In genomic region chr11:13963169-13963948, GRCh38 we compare ENCODE assay signal across 8 cellular contexts. TPM values are rescaled to one million over a fixed set of nuclear protein-coding genes. Genes with fewer than 3 reads are reported as not detected.
DNase-seq lines count a peak whose midpoint lies in the region; ATAC-seq and TF ChIP-seq lines count a peak whose summit lies in the region.

No MANE protein-coding gene starts in this region.

- H3K4me1 Mint-ChIP-seq in activated T-cell treated with anti-CD3 and anti-CD28 coated beads, Interleukin-2, amount 50 U/mL, for 72 hours (ENCODE audit: low read depth) = peaks cover 11% of the 10 kb centered on the region

- peak overlapping the region; percentile 63 for H3K4me3 ChIP-seq in left ventricle myocardium inferior
- H3K4me3 ChIP-seq in sigmoid colon = peak overlapping the region; percentile 33 to 54 (median 50)
- no peak overlapping the region for H3K4me3 ChIP-seq in SJCRH30

- no peaks in the 10 kb centered on the region for H3K36me3 ChIP-seq in left ventricle myocardium inferior
- H3K36me3 ChIP-seq in sigmoid colon = no peaks in the 10 kb centered on the region
- no peaks in the 10 kb centered on the region for H3K36me3 ChIP-seq in SJCRH30

- H3K4me1 ChIP-seq in left ventricle myocardium inferior = peaks cover 28% of the 10 kb centered on the region
- H3K4me1 ChIP-seq in sigmoid colon = peaks cover 0 to 30% (median 27%) of the 10 kb centered on the region in 4 donors
- H3K4me1 ChIP-seq in SJCRH30 = no peaks in the 10 kb centered on the region

- TF ChIP-seq CTCF in GM20000 (IDR thresholded peaks at IDR 0.05; ENCODE audit: extremely low read depth, missing control alignments) (no peak), left ventricle myocardium inferior (IDR thresholded peaks at IDR 0.05; ENCODE audit: borderline replicate concordance) (no peak), sigmoid colon (IDR thresholded peaks at IDR 0.05) (no peak)

- H3K27me3 ChIP-seq in left ventricle myocardium inferior (ENCODE audit: low read depth) (peaks cover 100% of the 10 kb centered on the region), sigmoid colon (peaks cover 6 to 76% (median 34%) of the 10 kb centered on the region in 3 donors), SJCRH30 (peaks cover 16% of the 10 kb centered on the region)

- DNase-seq in GM20000 (ENCODE audit: low spot score) = peak; percentile 42
- peak; percentile 27 to 40 for DNase-seq in activated T-cell treated with anti-CD3 and anti-CD28 coated beads, Interleukin-2, amount 50 U/mL, for 72 hours
- peak; percentile 22 for DNase-seq in left ventricle myocardium inferior
- peak; percentile 72 for DNase-seq in sigmoid colon
- DNase-seq in effector CD8-positive, alpha-beta T cell (lab: John Stamatoyannopoulos, UW) = no peak
- DNase-seq in SJCRH30 = no peak
- no peak for DNase-seq in NCI-H774 (lab: John Stamatoyannopoulos, UW)

- H3K27ac Mint-ChIP-seq in activated T-cell treated with anti-CD3 and anti-CD28 coated beads, Interleukin-2, amount 50 U/mL, for 72 hours = no peak overlapping the region

- peak; percentile 59 to 64 for ATAC-seq in activated T-cell treated with anti-CD3 and anti-CD28 coated beads, Interleukin-2, amount 50 U/mL, for 72 hours (replicated peaks in 1 of 2)
- no peak for ATAC-seq in GM19452 (IDR thresholded peaks at IDR 0.05; ENCODE audit: unreplicated experiment)

- intact Hi-C loops in left ventricle myocardium inferior (cut with micrococcal nuclease) (no loop called here), sigmoid colon (cut with DNase I) (loop anchor here (5.0 kb wide), 1 partner anchor 69 kb away; no protein-coding TSS in a partner anchor)

- peak overlapping the region; percentile 65 to 78 for H3K4me3 Mint-ChIP-seq in activated T-cell treated with anti-CD3 and anti-CD28 coated beads, Interleukin-2, amount 50 U/mL, for 72 hours

- no peak for TF ChIP-seq POLR2A in sigmoid colon (IDR thresholded peaks at IDR 0.05)

- TF ChIP-seq EP300 in sigmoid colon (IDR thresholded peaks at IDR 0.05) = no peak

- WGBS in sigmoid colon, 2 donors = 0 to 1% methylated on average over 60 of the region's 60 CpGs

- H3K27ac ChIP-seq in left ventricle myocardium inferior (replicated peaks) (no peak overlapping the region), sigmoid colon (peak overlapping the region; percentile 32 to 69 (median 60)), SJCRH30 (no peak overlapping the region)

- H3K27me3 Mint-ChIP-seq in activated T-cell treated with anti-CD3 and anti-CD28 coated beads, Interleukin-2, amount 50 U/mL, for 72 hours (ENCODE audit: low read depth) = peaks cover 80% of the 10 kb centered on the region

- H3K9me3 Mint-ChIP-seq in activated T-cell treated with anti-CD3 and anti-CD28 coated beads, Interleukin-2, amount 50 U/mL, for 72 hours = no peaks in the 10 kb centered on the region

- H3K9me3 ChIP-seq in left ventricle myocardium inferior (replicated peaks) (no peaks in the 10 kb centered on the region), sigmoid colon (no peaks in the 10 kb centered on the region), SJCRH30 (replicated peaks) (no peaks in the 10 kb centered on the region)

- H3K36me3 Mint-ChIP-seq in activated T-cell treated with anti-CD3 and anti-CD28 coated beads, Interleukin-2, amount 50 U/mL, for 72 hours (ENCODE audit: insufficient read depth in 2 of 2) = no peaks in the 10 kb centered on the region

RNA-seq across cellular contexts. Expression of gene SPON1, which starts 0.8 kb away (rescaled TPM):
- under 1 TPM; 0.12 to 0.16 TPM for total RNA-seq in activated T-cell treated with anti-CD3 and anti-CD28 coated beads, Interleukin-2, amount 50 U/mL, for 72 hours
- 9.4 TPM for total RNA-seq in left ventricle myocardium inferior
- 10 to 100 TPM; 10.0 to 36.8 (median 24.1) TPM for total RNA-seq in sigmoid colon
- 10 to 100 TPM in 1 of 3 donors, 1 to 10 TPM in 2; 6.6 to 12.6 (median 7.2) TPM for polyA plus RNA-seq in sigmoid colon
- total RNA-seq in SJCRH30 (2014; rRNA removed; shearing (Covaris generic)) = not detected in 2 replicates

Comparison
In these comparisons a context has a peak if more than half of its experiments do, and no peak if none do; other contexts are left out.
1. DNase-seq: peak in GM20000 (single experiment), activated T-cell treated with anti-CD3 and anti-CD28 coated beads, Interleukin-2, amount 50 U/mL, for 72 hours (2 of 2), left ventricle myocardium inferior (single experiment) and sigmoid colon (single experiment); none in effector CD8-positive, alpha-beta T cell (single experiment), SJCRH30 (0 of 2) and NCI-H774 (single experiment).
2. H3K27ac ChIP-seq: peak in sigmoid colon (4 of 4); none in left ventricle myocardium inferior (single experiment) and SJCRH30 (single experiment).